Comparison of ENCODE assay signal across 9 cellular contexts in genomic region chr3:170410428-170411029, GRCh38. TPM values are rescaled to one million over a fixed set of nuclear protein-coding genes. Genes with fewer than 3 reads are reported as not detected.
A peak's percentile ranks its signal among the peaks of the same experiment; 100 is the strongest.
DNase-seq lines count a peak whose midpoint lies in the region; ATAC-seq and TF ChIP-seq lines count a peak whose summit lies in the region.
"Had no signal": no experiment of that assay in that cellular context is flagged by ENCODE, and none has a peak within 500 bp of the region (broad histone marks: within the 10 kb centered on the region; RNA-seq: fewer than 3 reads in every experiment).

No MANE protein-coding gene starts in this region.

- ATAC-seq in GM21723 (IDR thresholded peaks at IDR 0.05; ENCODE audit: unreplicated experiment), result no peak

- no peak overlapping the region for H3K4me3 ChIP-seq in dorsolateral prefrontal cortex
- no peak overlapping the region for H3K4me3 ChIP-seq in prostate gland
- H3K4me3 ChIP-seq: skin epidermis had no signal

- H3K4me1 ChIP-seq in prostate gland (replicated peaks), result no peaks in the 10 kb centered on the region

- TF ChIP-seq CTCF in dorsolateral prefrontal cortex (IDR thresholded peaks at IDR 0.05 in 54 of 56, conservative IDR thresholded peaks at IDR 0.05 in 2 of 56; ENCODE audit: low read depth in 1 of 56, partially characterized antibody in 56 of 56) (peak; percentile 30 to 84 (median 64)), prostate gland (IDR thresholded peaks at IDR 0.05) (peak; percentile 14 to 72 (median 60))

- no peaks in the 10 kb centered on the region for H3K27me3 ChIP-seq in dorsolateral prefrontal cortex
- no peaks in the 10 kb centered on the region for H3K27me3 ChIP-seq in prostate gland (replicated peaks; ENCODE audit: insufficient read depth)

- DNase-seq in NCI-H345 (lab: John Stamatoyannopoulos, UW) (peak; percentile 2), NCI-H345 treated with DMSO at 0.1 percent for 48 hours (lab: John Stamatoyannopoulos, UW; ENCODE audit: unreplicated experiment) (no peak), NCI-H2227 (lab: John Stamatoyannopoulos, UW; ENCODE audit: unreplicated experiment) (peak; percentile 19), dorsolateral prefrontal cortex (no peak), prostate gland (ENCODE audit: low spot score) (no peak), NCI-H1048 (lab: John Stamatoyannopoulos, UW) (no peak), occipital lobe (lab: John Stamatoyannopoulos, UW) (no peak)

- intact Hi-C loops in dorsolateral prefrontal cortex (cut with DNase I), result loop anchor here (1.0 to 10.0 kb wide), 3 partner anchors 98 to 224 kb away; no protein-coding TSS in a partner anchor
- intact Hi-C loops in prostate gland (cut with DNase I), result loop anchor here (2.0 kb wide), 1 partner anchor 100 kb away; no protein-coding TSS in a partner anchor

- H3K27ac ChIP-seq in dorsolateral prefrontal cortex (peak overlapping the region in 1 of 59 donors; percentile 25), prostate gland (no peak overlapping the region)
- H3K27ac ChIP-seq: skin epidermis had no signal

- 38% methylated on average over 4 of the region's 4 CpGs for WGBS in prostate gland

- TF ChIP-seq POLR2A in prostate gland (IDR thresholded peaks at IDR 0.05), result no peak

- H3K36me3 ChIP-seq in prostate gland, result no peaks in the 10 kb centered on the region

- no peaks in the 10 kb centered on the region for H3K9me3 ChIP-seq in prostate gland

RNA-seq across cellular contexts. Expression of gene CLDN11, which starts 8.1 kb away (rescaled TPM):
- total RNA-seq in dorsolateral prefrontal cortex, result 1,000 to 10,000 TPM in 1 of 120 experiments, 100 to 1,000 TPM in 95, 10 to 100 TPM in 24; 24.4 to 1,165 (median 178) TPM
- 100 to 1,000 TPM in 1 of 2 donors, 10 to 100 TPM in 1; 11.8 to 668 TPM for total RNA-seq in prostate gland
- total RNA-seq in occipital lobe, result 12.3 TPM

RNA-seq across cellular contexts. Expression of gene SKIL, which starts 53.0 kb away (rescaled TPM):
- total RNA-seq in dorsolateral prefrontal cortex (10 to 100 TPM; 30.8 to 77.5 (median 52.6) TPM), prostate gland (10 to 100 TPM; 41.8 to 49.6 TPM), occipital lobe (134 TPM)

Comparison
In these comparisons a context has a peak if more than half of its experiments do, and no peak if none do; other contexts are left out.
1. DNase-seq: peak in NCI-H345 (single experiment) and NCI-H2227 (single experiment); none in NCI-H345 treated with DMSO at 0.1 percent for 48 hours (single experiment), dorsolateral prefrontal cortex (0 of 10), prostate gland (single experiment), NCI-H1048 (single experiment) and occipital lobe (single experiment).